Comparison of ENCODE assay signal across 1 cellular context in the genomic region with DNA sequence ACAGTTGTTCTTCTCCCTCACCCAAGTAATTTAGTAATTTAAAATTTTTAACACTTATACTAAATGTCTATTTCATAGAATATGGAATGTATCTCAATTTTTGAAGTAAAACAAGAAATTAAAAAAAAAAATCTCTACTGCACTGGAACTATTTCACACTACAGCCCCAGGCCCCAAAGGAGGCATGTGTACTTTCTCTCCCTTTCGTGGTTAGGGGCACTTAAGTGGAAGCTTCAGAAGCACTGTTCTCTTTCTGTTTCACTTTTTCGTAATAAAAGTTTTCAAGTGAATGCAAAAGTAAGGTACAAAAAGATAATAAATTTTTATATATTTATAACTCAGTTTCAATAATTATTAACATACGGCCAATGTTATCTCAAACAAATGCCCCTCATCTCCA.
TF ChIP-seq lines count a peak whose summit lies in the region.

No MANE protein-coding gene starts in this region.

TF ChIP-seq in GM12878, 131 proteins besides CTCF, POLR2A, EP300 and RAD21:
- TF ChIP-seq CHD2 (IDR thresholded peaks at IDR 0.05; ENCODE audit: borderline replicate concordance, low read depth, low read length) (no peak), RUNX3 (IDR thresholded peaks at IDR 0.05; ENCODE audit: low read length) (peak; percentile 50)
